ENCODE assay signal across 8 cellular contexts in genomic region chr12:26651566-26652188, GRCh38.
DNase-seq lines count a peak whose midpoint lies in the region; ATAC-seq and TF ChIP-seq lines count a peak whose summit lies in the region.

No MANE protein-coding gene starts in this region.

- no peak overlapping the region for H3K27ac ChIP-seq in colonic mucosa

- H3K27me3 Mint-ChIP-seq in stimulated activated memory B cell treated with anti-CD40 and anti-IgM and Interleukin-4, amounts not matched to agents 10 μg/mL and 1 μg/mL and 100 μg/mL, for 72 hours = no peaks in the 10 kb centered on the region

- intact Hi-C loops in colonic mucosa (cut with DNase I) = loop anchor here (10.0 kb wide), 1 partner anchor 217 kb away; no protein-coding TSS in a partner anchor

- peak; percentile 66 for TF ChIP-seq CTCF in colonic mucosa (IDR thresholded peaks at IDR 0.05)

- peaks cover 17% of the 10 kb centered on the region for H3K4me1 Mint-ChIP-seq in stimulated activated memory B cell treated with anti-CD40 and anti-IgM and Interleukin-4, amounts not matched to agents 10 μg/mL and 1 μg/mL and 100 μg/mL, for 72 hours

- peaks cover 79% of the 10 kb centered on the region for H3K36me3 Mint-ChIP-seq in stimulated activated memory B cell treated with anti-CD40 and anti-IgM and Interleukin-4, amounts not matched to agents 10 μg/mL and 1 μg/mL and 100 μg/mL, for 72 hours

- ATAC-seq in SK-N-SH treated with all-trans-retinoic acid at 6 μM for 48 hours = peak; percentile 60
- peak; percentile 65 for ATAC-seq in stimulated activated memory B cell treated with anti-CD40 and anti-IgM and Interleukin-4, amounts not matched to agents 10 μg/mL and 1 μg/mL and 100 μg/mL, for 72 hours
- no peak for ATAC-seq in GM19395 (IDR thresholded peaks at IDR 0.05; ENCODE audit: unreplicated experiment)

- H3K4me3 Mint-ChIP-seq in stimulated activated memory B cell treated with anti-CD40 and anti-IgM and Interleukin-4, amounts not matched to agents 10 μg/mL and 1 μg/mL and 100 μg/mL, for 72 hours = no peak overlapping the region

- H3K36me3 ChIP-seq in colonic mucosa = no peaks in the 10 kb centered on the region

- no peaks in the 10 kb centered on the region for H3K9me3 ChIP-seq in colonic mucosa

- no peak overlapping the region for H3K9ac ChIP-seq in colonic mucosa (ENCODE audit: low read depth in 2 of 2, low read length in 2 of 2)

- H3K27ac Mint-ChIP-seq in stimulated activated memory B cell treated with anti-CD40 and anti-IgM and Interleukin-4, amounts not matched to agents 10 μg/mL and 1 μg/mL and 100 μg/mL, for 72 hours = no peak overlapping the region

- DNase-seq in activated naive CD4-positive, alpha-beta T cell treated with Interleukin-2 at 50 U/mL for 16 hours = peak; percentile 9
- DNase-seq in activated naive CD4-positive, alpha-beta T cell (lab: John Stamatoyannopoulos, UW) = no peak
- peak; percentile 84 for DNase-seq in NAMALWA (ENCODE audit: low spot score)
- DNase-seq in colonic mucosa = peak; percentile 62
- peak; percentile 75 for DNase-seq in left kidney (ENCODE audit: low read depth, low spot score)

- H3K4me1 ChIP-seq in colonic mucosa = no peaks in the 10 kb centered on the region

- no peaks in the 10 kb centered on the region for H3K27me3 ChIP-seq in colonic mucosa

- H3K9me3 Mint-ChIP-seq in stimulated activated memory B cell treated with anti-CD40 and anti-IgM and Interleukin-4, amounts not matched to agents 10 μg/mL and 1 μg/mL and 100 μg/mL, for 72 hours = peaks cover 7% of the 10 kb centered on the region

- H3K4me3 ChIP-seq in colonic mucosa = no peak overlapping the region

TF ChIP-seq in SK-N-SH treated with all-trans-retinoic acid at 6 μM for 48 hours, 23 proteins besides CTCF, POLR2A, EP300 and RAD21:
- TF ChIP-seq SNAI2 (CRISPR knock-in tag; IDR thresholded peaks at IDR 0.05) (no peak), ESRRG (CRISPR knock-in tag; IDR thresholded peaks at IDR 0.05) (no peak), OSR1 (CRISPR knock-in tag; IDR thresholded peaks at IDR 0.05) (no peak), CSDC2 (CRISPR knock-in tag; IDR thresholded peaks at IDR 0.05) (no peak), CSRNP3 (CRISPR knock-in tag; IDR thresholded peaks at IDR 0.05) (no peak), BACH2 (CRISPR knock-in tag; IDR thresholded peaks at IDR 0.05; ENCODE audit: borderline replicate concordance) (no peak), PATZ1 (CRISPR knock-in tag; IDR thresholded peaks at IDR 0.05; ENCODE audit: borderline replicate concordance) (no peak), ZNF70 (CRISPR knock-in tag; IDR thresholded peaks at IDR 0.05) (no peak), ARNTL (CRISPR knock-in tag; IDR thresholded peaks at IDR 0.05; ENCODE audit: borderline replicate concordance, low read depth) (no peak), CREB5 (CRISPR knock-in tag; IDR thresholded peaks at IDR 0.05; ENCODE audit: low read depth) (no peak), ZFP30 (CRISPR knock-in tag; IDR thresholded peaks at IDR 0.05) (no peak), RARB (CRISPR knock-in tag; IDR thresholded peaks at IDR 0.05) (no peak), ZFP3 (CRISPR knock-in tag; IDR thresholded peaks at IDR 0.05) (no peak), TSHZ2 (CRISPR knock-in tag; IDR thresholded peaks at IDR 0.05) (no peak), GLIS3 (CRISPR knock-in tag; IDR thresholded peaks at IDR 0.05) (no peak), ZNF8 (CRISPR knock-in tag; IDR thresholded peaks at IDR 0.05) (no peak), TCF4 (CRISPR knock-in tag; IDR thresholded peaks at IDR 0.05; ENCODE audit: borderline replicate concordance) (no peak), ZC3H10 (CRISPR knock-in tag; IDR thresholded peaks at IDR 0.05) (no peak), PPARA (CRISPR knock-in tag; IDR thresholded peaks at IDR 0.05; ENCODE audit: borderline replicate concordance) (no peak)

Comparison
In these comparisons a context has a peak if more than half of its experiments do, and no peak if none do; other contexts are left out.
1. DNase-seq: peak in activated naive CD4-positive, alpha-beta T cell treated with Interleukin-2 at 50 U/mL for 16 hours (single experiment), NAMALWA (single experiment), colonic mucosa (single experiment) and left kidney (single experiment); none in activated naive CD4-positive, alpha-beta T cell (0 of 4).